21 cellular contexts compared by ENCODE assay signal in the genomic region with DNA sequence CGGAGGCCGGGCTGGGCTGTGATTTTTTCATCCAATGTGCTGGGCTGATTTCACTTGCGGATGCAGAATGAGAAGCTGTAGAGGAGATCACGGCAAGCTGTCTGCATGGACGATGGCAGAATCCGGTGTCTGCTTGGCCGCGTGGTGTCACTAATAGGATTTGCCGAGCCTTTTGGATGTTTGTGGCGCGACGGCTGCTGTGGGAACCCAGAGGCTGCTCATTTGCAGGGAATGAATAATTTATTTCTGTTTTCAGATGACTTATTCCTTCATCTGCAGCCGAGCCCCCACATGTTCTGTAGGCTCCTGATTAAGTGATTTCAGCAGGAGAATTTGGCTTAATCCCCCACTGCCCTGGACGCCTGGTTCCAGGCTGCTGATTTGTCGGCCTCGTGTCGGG.
DNase-seq lines count a peak whose midpoint lies in the region; ATAC-seq, FAIRE-seq and TF ChIP-seq lines count a peak whose summit lies in the region.
"Had no signal": no experiment of that assay in that cellular context is flagged by ENCODE, and none has a peak within 500 bp of the region (broad histone marks: within the 10 kb centered on the region; RNA-seq: fewer than 3 reads in every experiment).

No MANE protein-coding gene starts in this region.

- H3K79me1 ChIP-seq in mesenchymal stem cell (replicated peaks; ENCODE audit: low read length, poor library complexity, severe bottlenecking) = peaks cover 32% of the 10 kb centered on the region

- no peaks in the 10 kb centered on the region for H3K36me3 ChIP-seq in mesenchymal stem cell (ENCODE audit: control insufficient read depth in 1 of 2, insufficient read depth in 2 of 2, low read depth in 1 of 2, low read length in 2 of 2)
- H3K36me3 ChIP-seq: right atrium auricular region, uterus had no signal

- CTCF ChIA-PET in A549 (lab: Yijun Ruan, JAX) = interaction anchor here (0.7 to 3.4 kb wide), 7 partner anchors 17 to 223 kb away, joined by 3 to 19 read pairs (median 5); no protein-coding TSS in a partner anchor

- H3K18ac ChIP-seq in mesenchymal stem cell (ENCODE audit: low read depth in 1 of 2, low read length in 2 of 2) = no peak overlapping the region

- H2BK5ac ChIP-seq in mesenchymal stem cell (ENCODE audit: low read depth, low read length, poor library complexity, severe bottlenecking) = no peak overlapping the region

- H3K4me3 ChIP-seq in A549 (no peak overlapping the region), mesenchymal stem cell (ENCODE audit: insufficient read depth in 1 of 2, low read depth in 1 of 2, low read length in 2 of 2) (no peak overlapping the region)
- H3K4me3 ChIP-seq: right atrium auricular region, uterus had no signal

- H2AK5ac ChIP-seq in mesenchymal stem cell (ENCODE audit: low read length, severe bottlenecking) = no peak overlapping the region

- H4K8ac ChIP-seq in mesenchymal stem cell (ENCODE audit: low read length) = no peak overlapping the region

- no peak overlapping the region for H3K23ac ChIP-seq in mesenchymal stem cell (ENCODE audit: low read length in 2 of 2)

- no peak overlapping the region for H3K14ac ChIP-seq in mesenchymal stem cell (ENCODE audit: low read length in 2 of 2)

- TF ChIP-seq EP300 in A549 (IDR thresholded peaks at IDR 0.05) = no peak

- peak overlapping the region; percentile 89 for H3K27ac ChIP-seq in A549
- no peak overlapping the region for H3K27ac ChIP-seq in mesenchymal stem cell (ENCODE audit: low read length, poor library complexity, severe bottlenecking)
- H3K27ac ChIP-seq: right atrium auricular region, uterus had no signal

- POLR2A ChIA-PET in A549 (lab: Yijun Ruan, JAX) = interaction anchor here (0.6 kb wide), 1 partner anchor 24 kb away, joined by 3 read pairs; no protein-coding TSS in a partner anchor

- TF ChIP-seq POLR2A in A549 (IDR thresholded peaks at IDR 0.05; ENCODE audit: low read length) = no peak

- peak overlapping the region; percentile 79 for H3K4me2 ChIP-seq in A549
- no peak overlapping the region for H3K4me2 ChIP-seq in mesenchymal stem cell (ENCODE audit: low read length, poor library complexity, severe bottlenecking)

- H3K9me3 ChIP-seq in A549 (no peaks in the 10 kb centered on the region), mesenchymal stem cell (ENCODE audit: control insufficient read depth, low read length) (no peaks in the 10 kb centered on the region)
- H3K9me3 ChIP-seq: right atrium auricular region, uterus had no signal

- FAIRE-seq in A549 (lab: Jason Lieb, UNC) (no peak), D721Med (lab: Jason Lieb, UNC) (no peak), RCC 7860 (lab: Jason Lieb, UNC) (no peak)
- FAIRE-seq: H1, islet of Langerhans had no signal

- ATAC-seq in A549 (peak in 1 of 2 experiments; percentile 2; a peak in 3 of 6 replicates), HG03439 (IDR thresholded peaks at IDR 0.05; ENCODE audit: unreplicated experiment) (no peak), HG02970 (IDR thresholded peaks at IDR 0.05; ENCODE audit: low FRiP score, unreplicated experiment) (no peak), GM18873 (IDR thresholded peaks at IDR 0.05; ENCODE audit: low FRiP score, unreplicated experiment) (no peak), Right ventricle myocardium superior (ENCODE audit: poor library complexity) (no peak)
- ATAC-seq: activated CD4-positive, CD25-positive, alpha-beta regulatory T cell treated with anti-CD3 and anti-CD28 coated beads, Interleukin-2, amount 50 U/mL, for 24 hours; activated CD8-positive, alpha-beta memory T cell treated with anti-CD3 and anti-CD28 coated beads, Interleukin-2, amount 10 ng/mL, durations not matched to agents 7 days and 5 days; T-cell had no signal

- peak overlapping the region; percentile 64 for H2BK15ac ChIP-seq in mesenchymal stem cell (ENCODE audit: low read depth, poor library complexity, severe bottlenecking)

- DNase-seq in A549 (ENCODE audit: low read depth in 1 of 2, low spot score in 1 of 2) (no peak), D721Med (ENCODE audit: insufficient read length, low spot score) (no peak), RCC 7860 (ENCODE audit: low spot score) (peak; percentile 34), mesenchymal stem cell (no peak), Right ventricle myocardium superior (no peak)
- DNase-seq: activated CD8-positive, alpha-beta memory T cell treated with anti-CD3 and anti-CD28 coated beads, Interleukin-2, amount 10 ng/mL, durations not matched to agents 7 days and 5 days; activated effector memory CD4-positive, alpha-beta T cell treated with Interleukin-2 at 50 U/mL for 16 hours; COR-L47; Kasumi-1; NCI-H1105 treated with DMSO at 0.1 percent for 48 hours; nephron progenitor cell; NK-92 treated with Interleukin-12 subunit alpha and Interleukin-12 subunit beta, amount 100 ng/mL, for 24 hours; T-cell; uterus had no signal

- H2AFZ ChIP-seq in mesenchymal stem cell (ENCODE audit: low read depth, low read length) = no peak overlapping the region

- H3K9ac ChIP-seq in mesenchymal stem cell (ENCODE audit: low read length) = no peak overlapping the region

- peaks cover 0 to 35% of the 10 kb centered on the region in 2 experiments for H3K27me3 ChIP-seq in mesenchymal stem cell (ENCODE audit: control insufficient read depth in 1 of 2, insufficient read depth in 1 of 2, low read length in 2 of 2)
- H3K27me3 ChIP-seq: right atrium auricular region, uterus had no signal

- WGBS in A549 (ENCODE audit: missing lambda C conversion rate) = 73% methylated on average over 17 of the region's 17 CpGs
- WGBS in mesenchymal stem cell = 90% methylated on average over 17 of the region's 17 CpGs

- no peak overlapping the region for H2BK120ac ChIP-seq in mesenchymal stem cell (ENCODE audit: low read depth, low read length)

- H3K4me1 ChIP-seq in A549 = peaks cover 98% of the 10 kb centered on the region
- peaks cover 46% of the 10 kb centered on the region for H3K4me1 ChIP-seq in mesenchymal stem cell (ENCODE audit: control insufficient read depth, insufficient read depth, low read depth, low read length)

- intact Hi-C loops in Right ventricle myocardium superior (cut with DNase I) = no loop called here

- no peak overlapping the region for H3K4ac ChIP-seq in mesenchymal stem cell (ENCODE audit: low read depth in 1 of 2, low read length in 2 of 2)

- TF ChIP-seq CTCF in A549 (IDR thresholded peaks at IDR 0.05) (no peak), D721Med (IDR thresholded peaks at IDR 0.05; ENCODE audit: insufficient read depth, missing control alignments) (peak; percentile 31)

- no peak for TF ChIP-seq RAD21 in A549 (conservative IDR thresholded peaks at IDR 0.05 in 1 of 2, IDR thresholded peaks at IDR 0.05 in 1 of 2)

- H2BK12ac ChIP-seq in mesenchymal stem cell (ENCODE audit: low read length in 2 of 2) = peak overlapping the region in 1 of 2 experiments; percentile 88

- H4K91ac ChIP-seq in mesenchymal stem cell (ENCODE audit: low read length) = no peak overlapping the region

TF ChIP-seq in A549, 52 proteins besides CTCF, POLR2A, EP300 and RAD21:
- no peak for TF ChIP-seq JUNB (IDR thresholded peaks at IDR 0.05)
- no peak for TF ChIP-seq SREBF2 (IDR thresholded peaks at IDR 0.05)
- no peak for TF ChIP-seq FOSL2 (IDR thresholded peaks at IDR 0.05)
- TF ChIP-seq FOSL2 (CRISPR knock-in tag; IDR thresholded peaks at IDR 0.05) = no peak
- no peak for TF ChIP-seq JUN (IDR thresholded peaks at IDR 0.05)
- TF ChIP-seq NPAS2 (CRISPR knock-in tag; IDR thresholded peaks at IDR 0.05; ENCODE audit: borderline replicate concordance) = no peak
- TF ChIP-seq RFX5 (IDR thresholded peaks at IDR 0.05) = no peak
- no peak for TF ChIP-seq CBX8 (IDR thresholded peaks at IDR 0.05)
- TF ChIP-seq HEYL (CRISPR knock-in tag; IDR thresholded peaks at IDR 0.05) = no peak
- no peak for TF ChIP-seq KDM5A (IDR thresholded peaks at IDR 0.05)
- TF ChIP-seq BHLHE40 (IDR thresholded peaks at IDR 0.05; ENCODE audit: low read depth, low read length) = no peak
- TF ChIP-seq ZNF302 (CRISPR knock-in tag; IDR thresholded peaks at IDR 0.05) = no peak
- no peak for TF ChIP-seq PHF8 (IDR thresholded peaks at IDR 0.05; ENCODE audit: borderline replicate concordance, low read depth)
- no peak for TF ChIP-seq MYC (IDR thresholded peaks at IDR 0.05; ENCODE audit: borderline replicate concordance, low read length)
- TF ChIP-seq SMC3 (IDR thresholded peaks at IDR 0.05) = no peak
- TF ChIP-seq, protein P1, sequence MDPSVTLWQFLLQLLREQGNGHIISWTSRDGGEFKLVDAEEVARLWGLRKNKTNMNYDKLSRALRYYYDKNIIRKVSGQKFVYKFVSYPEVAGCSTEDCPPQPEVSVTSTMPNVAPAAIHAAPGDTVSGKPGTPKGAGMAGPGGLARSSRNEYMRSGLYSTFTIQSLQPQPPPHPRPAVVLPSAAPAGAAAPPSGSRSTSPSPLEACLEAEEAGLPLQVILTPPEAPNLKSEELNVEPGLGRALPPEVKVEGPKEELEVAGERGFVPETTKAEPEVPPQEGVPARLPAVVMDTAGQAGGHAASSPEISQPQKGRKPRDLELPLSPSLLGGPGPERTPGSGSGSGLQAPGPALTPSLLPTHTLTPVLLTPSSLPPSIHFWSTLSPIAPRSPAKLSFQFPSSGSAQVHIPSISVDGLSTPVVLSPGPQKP (IDR thresholded peaks at IDR 0.05; ENCODE audit: low read depth, low read length) = no peak
- no peak for TF ChIP-seq RARB (CRISPR knock-in tag; IDR thresholded peaks at IDR 0.05)
- no peak for TF ChIP-seq FOXS1 (CRISPR knock-in tag; IDR thresholded peaks at IDR 0.05)
- TF ChIP-seq RCOR1 (IDR thresholded peaks at IDR 0.05; ENCODE audit: low read depth, low read length) = no peak
